14 cellular contexts compared by ENCODE assay signal in the genomic region with DNA sequence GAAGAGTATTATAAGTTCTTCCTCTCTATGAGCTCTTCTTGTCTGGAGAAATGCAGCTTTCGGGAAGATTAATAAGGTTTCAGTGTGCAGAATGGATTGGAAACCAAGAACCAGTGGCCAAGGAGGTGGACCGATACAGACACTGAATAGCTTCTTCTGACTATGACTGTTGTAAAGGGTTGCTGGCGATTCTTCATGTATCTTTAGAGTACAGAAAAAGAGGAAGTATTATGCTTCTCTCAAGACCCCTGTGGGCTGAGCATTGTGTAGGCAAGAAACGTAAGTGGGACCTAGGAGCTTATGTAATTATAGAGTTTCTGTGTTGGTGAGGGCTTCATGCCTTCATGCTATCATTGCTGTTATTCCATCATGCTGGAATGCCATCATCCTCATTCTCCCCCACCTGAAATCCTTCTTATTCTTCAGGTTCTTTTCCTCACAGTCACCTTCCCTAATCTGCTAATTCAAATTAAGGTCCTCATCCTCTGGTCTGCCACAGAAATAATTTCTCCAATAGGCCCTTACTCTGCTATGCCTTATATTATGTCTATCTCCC.
DNase-seq lines count a peak whose midpoint lies in the region; ATAC-seq lines count a peak whose summit lies in the region.
"Had no signal": no experiment of that assay in that cellular context is flagged by ENCODE, and none has a peak within 500 bp of the region (broad histone marks: within the 10 kb centered on the region; RNA-seq: fewer than 3 reads in every experiment).

No MANE protein-coding gene starts in this region.

- H2AFZ ChIP-seq in GM23248: no peak overlapping the region

- CTCF ChIA-PET in activated CD4-positive, alpha-beta memory T cell treated with anti-CD3 and anti-CD28 coated beads for 36 hours (lab: Charles Lee): interaction anchor here (1.0 to 1.9 kb wide), 2 partner anchors 10 to 24 kb away, joined by 3 to 9 read pairs; no protein-coding TSS in a partner anchor
- CTCF ChIA-PET in activated CD4-positive, alpha-beta memory T cell treated with anti-CD3 and anti-CD28 coated beads, Interleukin-2, amount 10 ng/mL, durations not matched to agents 7 days and 5 days (lab: Charles Lee): no interaction called here

- H3K4me3 ChIP-seq in GM23248: no peak overlapping the region
- H3K4me3 ChIP-seq: A549 had no signal

- no peak overlapping the region for H3K9ac ChIP-seq in GM23248

- H3K36me3 ChIP-seq in GM23248 (ENCODE audit: low read depth): no peaks in the 10 kb centered on the region

- H3K9me2 ChIP-seq in GM23248 (ENCODE audit: insufficient read depth): no peaks in the 10 kb centered on the region

- H3F3A ChIP-seq in GM23248 (ENCODE audit: insufficient read depth): peaks cover 13% of the 10 kb centered on the region

- DNase-seq in activated CD4-positive, alpha-beta memory T cell treated with anti-CD3 and anti-CD28 coated beads for 36 hours: no peak
- DNase-seq in activated CD4-positive, alpha-beta memory T cell treated with anti-CD3 and anti-CD28 coated beads, Interleukin-2, amount 10 ng/mL, durations not matched to agents 7 days and 5 days: no peak
- no peak for DNase-seq in GM23248
- DNase-seq in NCI-H1105 treated with DMSO at 0.1 percent for 48 hours (lab: John Stamatoyannopoulos, UW): no peak
- no peak for DNase-seq in SW 1271 (lab: John Stamatoyannopoulos, UW)
- DNase-seq in activated CD4-positive, CD25-positive, alpha-beta regulatory T cell treated with anti-CD3 and anti-CD28 coated beads, Interleukin-2, amount 50 U/mL, for 72 hours: no peak
- DNase-seq: activated gamma-delta T cell; stimulated activated CD4-positive, alpha-beta T cell treated with anti-CD3 and anti-CD28 coated beads, Interleukin-4, amount 100 ng/mL, for 1 hour had no signal

- no peak overlapping the region for H3K27ac ChIP-seq in GM23248
- H3K27ac ChIP-seq: A549 had no signal

- POLR2A ChIA-PET in activated CD4-positive, alpha-beta memory T cell treated with anti-CD3 and anti-CD28 coated beads for 36 hours (lab: Charles Lee): interaction anchor here (1.0 to 1.6 kb wide), 4 partner anchors 51 to 107 kb away, joined by 3 to 12 read pairs (median 4); no protein-coding TSS in a partner anchor
- POLR2A ChIA-PET in activated CD4-positive, alpha-beta memory T cell treated with anti-CD3 and anti-CD28 coated beads, Interleukin-2, amount 10 ng/mL, durations not matched to agents 7 days and 5 days (lab: Charles Lee): interaction anchor here (0.8 kb wide), 1 partner anchor 118 kb away, joined by 3 read pairs; no protein-coding TSS in a partner anchor

- peaks cover 17% of the 10 kb centered on the region for H3K4me1 ChIP-seq in GM23248 (ENCODE audit: insufficient read depth)

- H3K4me1 Mint-ChIP-seq in activated CD4-positive, alpha-beta memory T cell treated with anti-CD3 and anti-CD28 coated beads for 36 hours (ENCODE audit: low read depth): peaks cover 34% of the 10 kb centered on the region
- peaks cover 13% of the 10 kb centered on the region for H3K4me1 Mint-ChIP-seq in activated CD4-positive, alpha-beta memory T cell treated with anti-CD3 and anti-CD28 coated beads, Interleukin-2, amount 10 ng/mL, durations not matched to agents 7 days and 5 days
- peaks cover 23% of the 10 kb centered on the region for H3K4me1 Mint-ChIP-seq in stimulated activated memory B cell treated with anti-CD40 and anti-IgM and Interleukin-4, amounts not matched to agents 10 μg/mL and 1 μg/mL and 100 μg/mL, for 72 hours

- 96 to 99% methylated on average over 4 of the region's 4 CpGs for whole genome bisulfite sequencing in GM23248 (ENCODE audit: low coverage in 1 of 2, low lambda C conversion rate in 2 of 2, missing lambda C conversion rate in 2 of 2), 2 experiments

- peak; percentile 89 for ATAC-seq in HG03469 (IDR thresholded peaks at IDR 0.05; ENCODE audit: unreplicated experiment)
- ATAC-seq in stimulated activated memory B cell treated with anti-CD40 and anti-IgM and Interleukin-4, amounts not matched to agents 10 μg/mL and 1 μg/mL and 100 μg/mL, for 72 hours: peak; percentile 83

- no peaks in the 10 kb centered on the region for H3K9me3 ChIP-seq in GM23248 (ENCODE audit: low read depth)
- H3K9me3 ChIP-seq: A549 had no signal

- H3K27me3 Mint-ChIP-seq in activated CD4-positive, alpha-beta memory T cell treated with anti-CD3 and anti-CD28 coated beads for 36 hours: peaks cover 17% of the 10 kb centered on the region
- no peaks in the 10 kb centered on the region for H3K27me3 Mint-ChIP-seq in activated CD4-positive, alpha-beta memory T cell treated with anti-CD3 and anti-CD28 coated beads, Interleukin-2, amount 10 ng/mL, durations not matched to agents 7 days and 5 days
- no peaks in the 10 kb centered on the region for H3K27me3 Mint-ChIP-seq in stimulated activated memory B cell treated with anti-CD40 and anti-IgM and Interleukin-4, amounts not matched to agents 10 μg/mL and 1 μg/mL and 100 μg/mL, for 72 hours
- H3K27me3 Mint-ChIP-seq: type B pancreatic cell had no signal

- no peaks in the 10 kb centered on the region for H3K27me3 ChIP-seq in GM23248 (replicated peaks; ENCODE audit: insufficient read depth)

- no peaks in the 10 kb centered on the region for H3K79me2 ChIP-seq in GM23248 (ENCODE audit: insufficient read depth)

- H3K9me3 Mint-ChIP-seq in activated CD4-positive, alpha-beta memory T cell treated with anti-CD3 and anti-CD28 coated beads for 36 hours: no peaks in the 10 kb centered on the region
- H3K9me3 Mint-ChIP-seq in activated CD4-positive, alpha-beta memory T cell treated with anti-CD3 and anti-CD28 coated beads, Interleukin-2, amount 10 ng/mL, durations not matched to agents 7 days and 5 days: no peaks in the 10 kb centered on the region
- H3K9me3 Mint-ChIP-seq in stimulated activated memory B cell treated with anti-CD40 and anti-IgM and Interleukin-4, amounts not matched to agents 10 μg/mL and 1 μg/mL and 100 μg/mL, for 72 hours: no peaks in the 10 kb centered on the region
- H3K9me3 Mint-ChIP-seq: nephron; T-helper 1 cell treated with Interleukin-12 subunit alpha and Interleukin-12 subunit beta and Interleukin-4 antibody, amounts not matched to agents 30 μg/mL and 1 μg/mL, for 36 hours; type B pancreatic cell had no signal

- intact Hi-C loops in activated CD4-positive, alpha-beta memory T cell treated with anti-CD3 and anti-CD28 coated beads for 36 hours (cut with micrococcal nuclease): loop anchor here (5.0 to 10.0 kb wide), 2 partner anchors 220 to 333 kb away; a partner anchor contains a TSS

- peak overlapping the region; percentile 31 for H3K4me2 ChIP-seq in GM23248 (ENCODE audit: unreplicated experiment)
- H3K4me2 ChIP-seq: A549 had no signal

- H3K36me3 Mint-ChIP-seq in activated CD4-positive, alpha-beta memory T cell treated with anti-CD3 and anti-CD28 coated beads for 36 hours: no peaks in the 10 kb centered on the region
- no peaks in the 10 kb centered on the region for H3K36me3 Mint-ChIP-seq in activated CD4-positive, alpha-beta memory T cell treated with anti-CD3 and anti-CD28 coated beads, Interleukin-2, amount 10 ng/mL, durations not matched to agents 7 days and 5 days (ENCODE audit: low read depth)
- H3K36me3 Mint-ChIP-seq in stimulated activated memory B cell treated with anti-CD40 and anti-IgM and Interleukin-4, amounts not matched to agents 10 μg/mL and 1 μg/mL and 100 μg/mL, for 72 hours: no peaks in the 10 kb centered on the region
- H3K36me3 Mint-ChIP-seq: type B pancreatic cell had no signal

- H3K4me3 Mint-ChIP-seq in activated CD4-positive, alpha-beta memory T cell treated with anti-CD3 and anti-CD28 coated beads for 36 hours: no peak overlapping the region
- H3K4me3 Mint-ChIP-seq in activated CD4-positive, alpha-beta memory T cell treated with anti-CD3 and anti-CD28 coated beads, Interleukin-2, amount 10 ng/mL, durations not matched to agents 7 days and 5 days: no peak overlapping the region
- no peak overlapping the region for H3K4me3 Mint-ChIP-seq in stimulated activated memory B cell treated with anti-CD40 and anti-IgM and Interleukin-4, amounts not matched to agents 10 μg/mL and 1 μg/mL and 100 μg/mL, for 72 hours
- H3K4me3 Mint-ChIP-seq: nephron; T-helper 1 cell treated with Interleukin-12 subunit alpha and Interleukin-12 subunit beta and Interleukin-4 antibody, amounts not matched to agents 30 μg/mL and 1 μg/mL, for 36 hours; type B pancreatic cell had no signal

- H3K27ac Mint-ChIP-seq in activated CD4-positive, alpha-beta memory T cell treated with anti-CD3 and anti-CD28 coated beads for 36 hours: peak overlapping the region; percentile 89
- no peak overlapping the region for H3K27ac Mint-ChIP-seq in activated CD4-positive, alpha-beta memory T cell treated with anti-CD3 and anti-CD28 coated beads, Interleukin-2, amount 10 ng/mL, durations not matched to agents 7 days and 5 days
- no peak overlapping the region for H3K27ac Mint-ChIP-seq in stimulated activated memory B cell treated with anti-CD40 and anti-IgM and Interleukin-4, amounts not matched to agents 10 μg/mL and 1 μg/mL and 100 μg/mL, for 72 hours
- H3K27ac Mint-ChIP-seq: type B pancreatic cell had no signal

- in situ Hi-C loops in GM23248 (cut with MboI): no loop called here

- H4K20me1 ChIP-seq in GM23248 (ENCODE audit: insufficient read depth): no peaks in the 10 kb centered on the region
